ENCODE assay signal across 25 cellular contexts in the genomic region with DNA sequence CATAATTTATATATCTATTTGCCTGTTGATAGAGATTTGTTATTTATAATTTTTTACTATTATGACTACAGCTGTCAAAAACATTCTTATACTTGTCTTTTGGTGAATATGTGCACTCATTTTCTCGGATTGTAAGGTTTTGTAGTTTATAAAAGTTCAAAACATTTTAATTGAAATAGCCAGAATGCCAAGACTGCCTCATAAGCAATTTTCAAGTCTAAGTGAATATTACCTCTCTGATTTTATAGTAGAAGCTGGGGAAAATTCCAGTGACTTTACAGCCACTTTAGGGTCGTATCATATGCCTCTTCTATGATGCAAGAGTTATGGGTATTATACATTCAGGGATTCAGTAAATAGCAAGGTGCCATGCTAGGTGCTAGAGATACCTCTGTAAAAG.
"Had no signal": no experiment of that assay in that cellular context is flagged by ENCODE, and none has a peak within 500 bp of the region (broad histone marks: within the 10 kb centered on the region; RNA-seq: fewer than 3 reads in every experiment).

No MANE protein-coding gene starts in this region.

- H3K27ac ChIP-seq: left ventricle myocardium inferior, ovary, right atrium auricular region, skin epidermis, stomach, testis, thyroid gland, transverse colon, upper lobe of left lung, vagina had no signal

- H3K4me1 ChIP-seq: testis, upper lobe of left lung, vagina had no signal

- ATAC-seq: natural killer cell treated with Interleukin-12 subunit alpha and Interleukin-12 subunit beta and Interleukin-15 and Interleukin-18, amount 100 ng/mL, for 72 hours; sciatic nerve; stimulated activated naive B cell treated with anti-CD40 and anti-IgM and Interleukin-4, amounts not matched to agents 10 μg/mL and 1 μg/mL and 100 μg/mL, for 72 hours; stimulated activated naive CD8-positive, alpha-beta T cell treated with anti-CD3 and anti-CD28 coated beads, Interleukin-15, Interleukin-2, amounts not matched to agents 100 U/mL and 50 U/mL, for 24 hours had no signal

- H3K27ac Mint-ChIP-seq: mesothelial cell of epicardium; naive B cell; natural killer cell treated with Interleukin-12 subunit alpha and Interleukin-12 subunit beta and Interleukin-15 and Interleukin-18, amount 100 ng/mL, for 72 hours; progenitor cell of endocrine pancreas; stimulated activated naive B cell treated with anti-CD40 and anti-IgM and Interleukin-4, amounts not matched to agents 10 μg/mL and 1 μg/mL and 100 μg/mL, for 72 hours had no signal

- H3K27me3 ChIP-seq: ovary, right atrium auricular region, stomach, testis, thyroid gland, transverse colon, upper lobe of left lung, vagina had no signal

- H3K4me3 Mint-ChIP-seq: mesothelial cell of epicardium; naive B cell; natural killer cell treated with Interleukin-12 subunit alpha and Interleukin-12 subunit beta and Interleukin-15 and Interleukin-18, amount 100 ng/mL, for 72 hours; stimulated activated naive B cell treated with anti-CD40 and anti-IgM and Interleukin-4, amounts not matched to agents 10 μg/mL and 1 μg/mL and 100 μg/mL, for 72 hours had no signal

- H3K36me3 ChIP-seq: ovary, right atrium auricular region, thyroid gland, upper lobe of left lung, vagina had no signal

- H3K9me3 ChIP-seq: left ventricle myocardium inferior, ovary, right atrium auricular region, stomach, testis, thyroid gland, transverse colon, upper lobe of left lung, vagina had no signal

- H3K4me3 ChIP-seq: left ventricle myocardium inferior, lung, ovary, right atrium auricular region, skin epidermis, stomach, testis, thyroid gland, transverse colon, upper lobe of left lung, vagina had no signal

- DNase-seq: hippocampal formation; left ventricle myocardium inferior; mesendoderm; naive B cell; ovary; stimulated activated CD4-positive, alpha-beta T cell treated with anti-CD3 and anti-CD28 coated beads, Interleukin-12 subunit alpha, Interleukin-12 subunit beta, amount 100 ng/mL, for 4 hours; stimulated activated CD4-positive, alpha-beta T cell treated with anti-CD3 and anti-CD28 coated beads, Interleukin-15, amount 100 ng/mL, for 24 hours; stimulated activated CD4-positive, alpha-beta T cell treated with anti-CD3 and anti-CD28 coated beads, Interleukin-2, amount 100 ng/mL, for 24 hours; stimulated activated CD4-positive, alpha-beta T cell treated with anti-CD3 and anti-CD28 coated beads, Interleukin-4, amount 100 ng/mL, for 1 hour; stimulated activated naive B cell treated with anti-CD40 and anti-IgM and Interleukin-4, amounts not matched to agents 10 μg/mL and 1 μg/mL and 100 μg/mL, for 72 hours; stimulated activated naive CD8-positive, alpha-beta T cell treated with anti-CD3 and anti-CD28 coated beads, Interleukin-15, Interleukin-2, amounts not matched to agents 100 U/mL and 50 U/mL, for 24 hours; stomach; testis; thyroid gland; transverse colon; upper lobe of left lung had no signal

- H3K27me3 Mint-ChIP-seq: naive B cell; natural killer cell treated with Interleukin-12 subunit alpha and Interleukin-12 subunit beta and Interleukin-15 and Interleukin-18, amount 100 ng/mL, for 72 hours; progenitor cell of endocrine pancreas; stimulated activated naive B cell treated with anti-CD40 and anti-IgM and Interleukin-4, amounts not matched to agents 10 μg/mL and 1 μg/mL and 100 μg/mL, for 72 hours had no signal

- H3K9me3 Mint-ChIP-seq: natural killer cell treated with Interleukin-12 subunit alpha and Interleukin-12 subunit beta and Interleukin-15 and Interleukin-18, amount 100 ng/mL, for 72 hours had no signal

- FAIRE-seq: islet of Langerhans had no signal
